1 cellular context compared by ENCODE assay signal in genomic region chr4:25376754-25377571, GRCh38.
TF ChIP-seq lines count a peak whose summit lies in the region.

Gene ANAPC4, plus strand, starts transcription at chr4:25377263. Its CDS starts 165 bp downstream, at chr4:25377428.

TF ChIP-seq in HepG2, 621 proteins besides CTCF, POLR2A, EP300 and RAD21 (continued from another document and continues in another):
- TF ChIP-seq PRDM10 (CRISPR knock-in tag; IDR thresholded peaks at IDR 0.05; ENCODE audit: low read depth), result no peak
- no peak for TF ChIP-seq ZBTB26 (CRISPR knock-in tag; IDR thresholded peaks at IDR 0.05; ENCODE audit: borderline replicate concordance)
- no peak for TF ChIP-seq MLLT10 (CRISPR knock-in tag; IDR thresholded peaks at IDR 0.05)
- TF ChIP-seq HOXA5 (CRISPR knock-in tag; IDR thresholded peaks at IDR 0.05), result no peak
- TF ChIP-seq ZFP41 (CRISPR knock-in tag; IDR thresholded peaks at IDR 0.05; ENCODE audit: borderline replicate concordance), result no peak
- TF ChIP-seq ZNF234 (CRISPR knock-in tag; conservative IDR thresholded peaks at IDR 0.05), result no peak
- TF ChIP-seq ZNF615 (CRISPR knock-in tag; IDR thresholded peaks at IDR 0.05; ENCODE audit: borderline replicate concordance), result no peak
- TF ChIP-seq MIER3 (CRISPR knock-in tag; IDR thresholded peaks at IDR 0.05; ENCODE audit: borderline replicate concordance), result no peak
- TF ChIP-seq ZNF788 (CRISPR knock-in tag; IDR thresholded peaks at IDR 0.05; ENCODE audit: borderline replicate concordance), result peak; percentile 76; the same call in 1 of the 2 replicates
- no peak for TF ChIP-seq FOXJ3 (CRISPR knock-in tag; IDR thresholded peaks at IDR 0.05; ENCODE audit: borderline replicate concordance)
- no peak for TF ChIP-seq ZMAT5 (CRISPR knock-in tag; IDR thresholded peaks at IDR 0.05; ENCODE audit: borderline replicate concordance, low read depth)
- no peak for TF ChIP-seq MTF1 (CRISPR knock-in tag; IDR thresholded peaks at IDR 0.05)
- TF ChIP-seq U2AF2 (IDR thresholded peaks at IDR 0.05; ENCODE audit: low read depth, low read length), result no peak
- peak; percentile 75 for TF ChIP-seq KAT8 (CRISPR knock-in tag; IDR thresholded peaks at IDR 0.05)
- no peak for TF ChIP-seq HMG20B (CRISPR knock-in tag; conservative IDR thresholded peaks at IDR 0.05)
- TF ChIP-seq PCBP2 (optimal IDR thresholded peaks at IDR 0.05; ENCODE audit: low read depth, low read length, poor library complexity, severe bottlenecking), result no peak
- no peak for TF ChIP-seq ZNF512B (CRISPR knock-in tag; IDR thresholded peaks at IDR 0.05; ENCODE audit: borderline replicate concordance)
- peak; percentile 43 for TF ChIP-seq HDAC1 (CRISPR knock-in tag; IDR thresholded peaks at IDR 0.05)
- no peak for TF ChIP-seq ZBTB42 (CRISPR knock-in tag; IDR thresholded peaks at IDR 0.05)
- no peak for TF ChIP-seq FOSL1 (CRISPR knock-in tag; IDR thresholded peaks at IDR 0.05; ENCODE audit: borderline replicate concordance)
- TF ChIP-seq ZKSCAN8 (CRISPR knock-in tag; IDR thresholded peaks at IDR 0.05; ENCODE audit: borderline replicate concordance), result no peak
- TF ChIP-seq TSC22D2 (CRISPR knock-in tag; IDR thresholded peaks at IDR 0.05; ENCODE audit: borderline replicate concordance), result no peak
- TF ChIP-seq ZFP36 (IDR thresholded peaks at IDR 0.05; ENCODE audit: borderline replicate concordance, low read depth, low read length, partially characterized antibody), result no peak
- TF ChIP-seq JUND (CRISPR knock-in tag; IDR thresholded peaks at IDR 0.05), result no peak
- TF ChIP-seq ZNF333 (CRISPR knock-in tag; IDR thresholded peaks at IDR 0.05; ENCODE audit: borderline replicate concordance), result no peak
- no peak; the same call in 1 of the 2 replicates for TF ChIP-seq SP4 (CRISPR knock-in tag; IDR thresholded peaks at IDR 0.05)
- 0 out of 2 replicates have a peak, but pooled peaks have one; percentile 22 for TF ChIP-seq ZNF274 (CRISPR knock-in tag; IDR thresholded peaks at IDR 0.05)
- peak; percentile 61 for TF ChIP-seq SALL1 (CRISPR knock-in tag; IDR thresholded peaks at IDR 0.05)
- no peak for TF ChIP-seq EEA1 (CRISPR knock-in tag; IDR thresholded peaks at IDR 0.05; ENCODE audit: borderline replicate concordance)
- TF ChIP-seq ZBTB4 (CRISPR knock-in tag; IDR thresholded peaks at IDR 0.05; ENCODE audit: borderline replicate concordance), result no peak
- no peak for TF ChIP-seq ZNF264 (CRISPR knock-in tag; IDR thresholded peaks at IDR 0.05)
- no peak for TF ChIP-seq RNF219 (CRISPR knock-in tag; IDR thresholded peaks at IDR 0.05)
- no peak for TF ChIP-seq RBAK (CRISPR knock-in tag; IDR thresholded peaks at IDR 0.05)
- no peak for TF ChIP-seq ZSCAN9 (CRISPR knock-in tag; IDR thresholded peaks at IDR 0.05; ENCODE audit: borderline replicate concordance)
- TF ChIP-seq NFIC (IDR thresholded peaks at IDR 0.05; ENCODE audit: low read length), result no peak
- TF ChIP-seq ZNF207 (IDR thresholded peaks at IDR 0.05; ENCODE audit: borderline replicate concordance), result no peak
- TF ChIP-seq POLR2G (IDR thresholded peaks at IDR 0.05; ENCODE audit: low read depth, low read length), result peak; percentile 91
- TF ChIP-seq ZNF205 (CRISPR knock-in tag; IDR thresholded peaks at IDR 0.05), result no peak
- TF ChIP-seq RXRA (CRISPR knock-in tag; IDR thresholded peaks at IDR 0.05), result no peak; the same call in 1 of the 2 replicates
- TF ChIP-seq MTF2 (CRISPR knock-in tag; IDR thresholded peaks at IDR 0.05; ENCODE audit: borderline replicate concordance), result no peak
- no peak for TF ChIP-seq IKZF5 (CRISPR knock-in tag; IDR thresholded peaks at IDR 0.05)
- TF ChIP-seq ZNF343 (CRISPR knock-in tag; IDR thresholded peaks at IDR 0.05), result no peak
- TF ChIP-seq ZNF790 (CRISPR knock-in tag; IDR thresholded peaks at IDR 0.05; ENCODE audit: borderline replicate concordance), result no peak
- no peak for TF ChIP-seq PTBP1 (IDR thresholded peaks at IDR 0.05; ENCODE audit: low read depth, low read length, poor library complexity, severe bottlenecking)
- TF ChIP-seq ZNF597 (CRISPR knock-in tag; IDR thresholded peaks at IDR 0.05), result no peak
